ENCODE assay signal across 16 cellular contexts in genomic region chr1:183892351-183892793, GRCh38.
DNase-seq lines count a peak whose midpoint lies in the region; ATAC-seq and TF ChIP-seq lines count a peak whose summit lies in the region.
"Had no signal": no experiment of that assay in that cellular context is flagged by ENCODE, and none has a peak within 500 bp of the region (broad histone marks: within the 10 kb centered on the region; RNA-seq: fewer than 3 reads in every experiment).

No MANE protein-coding gene starts in this region.

- peak overlapping the region; percentile 74 for H3K4me2 ChIP-seq in PC-3 (ENCODE audit: low read length)

- H3K9ac ChIP-seq in PC-3 (ENCODE audit: low read length) = no peak overlapping the region

- H3K4me3 ChIP-seq in PC-3 (ENCODE audit: low read length) (no peak overlapping the region; the same call in 1 of the 2 replicates), gastroesophageal sphincter (no peak overlapping the region)
- H3K4me3 ChIP-seq: SJSA1 had no signal

- no peak for DNase-seq in HEK293T (ENCODE audit: extremely low spot score)
- peak; percentile 89 for DNase-seq in PC-3
- DNase-seq in renal cortical epithelial cell (ENCODE audit: low read depth) = peak; percentile 82
- no peak for DNase-seq in HT-29 (ENCODE audit: low spot score)
- DNase-seq: activated CD8-positive, alpha-beta T cell treated with anti-CD3 and anti-CD28 coated beads for 36 hours; BE2C; effector CD4-positive, alpha-beta T cell; foreskin melanocyte; islet precursor cell; NCI-H524 treated with DMSO at 0.1 percent for 48 hours; stimulated activated CD4-positive, alpha-beta T cell treated with anti-CD3 and anti-CD28 coated beads, Interleukin-2, amount 100 ng/mL, for 24 hours had no signal

- no peaks in the 10 kb centered on the region for H3K9me3 ChIP-seq in PC-3 (ENCODE audit: low read length)
- no peaks in the 10 kb centered on the region for H3K9me3 ChIP-seq in gastroesophageal sphincter
- H3K9me3 ChIP-seq: BE2C, SJSA1 had no signal

- peaks cover 3% of the 10 kb centered on the region for H3F3A ChIP-seq in PC-3 (ENCODE audit: low read length, unreplicated experiment)

- POLR2A ChIA-PET in HEK293T (lab: Yijun Ruan, JAX) = no interaction called here
- POLR2A ChIA-PET in PC-3 (lab: Charles Lee; ENCODE audit: unreplicated experiment) = interaction anchor here (0.6 kb wide), 4 partner anchors 115 to 1019 kb away, joined by 3 to 4 read pairs (median 3); no protein-coding TSS in a partner anchor

- TF ChIP-seq CTCF in PC-3 (conservative IDR thresholded peaks at IDR 0.05; ENCODE audit: low read depth, low read length) (no peak), gastroesophageal sphincter (IDR thresholded peaks at IDR 0.05) (no peak)

- no peak overlapping the region for H2AFZ ChIP-seq in PC-3 (ENCODE audit: low read length)

- ATAC-seq in PC-3 (peak; percentile 90), gastroesophageal sphincter (peak; percentile 74), HG03521 (IDR thresholded peaks at IDR 0.05; ENCODE audit: unreplicated experiment) (no peak), GM19452 (IDR thresholded peaks at IDR 0.05; ENCODE audit: unreplicated experiment) (no peak), HG02938 (IDR thresholded peaks at IDR 0.05; ENCODE audit: unreplicated experiment) (no peak)
- ATAC-seq: activated CD8-positive, alpha-beta T cell treated with anti-CD3 and anti-CD28 coated beads for 36 hours had no signal

- peak overlapping the region; percentile 86 for H3K27ac ChIP-seq in PC-3 (ENCODE audit: low read length)
- peak overlapping the region in 2 of 4 donors; percentile 6 to 67 for H3K27ac ChIP-seq in gastroesophageal sphincter
- H3K27ac ChIP-seq: SJSA1 had no signal

- no peaks in the 10 kb centered on the region for H4K20me1 ChIP-seq in PC-3 (ENCODE audit: low read length)

- H3K36me3 ChIP-seq in PC-3 (ENCODE audit: low read depth, low read length) = no peaks in the 10 kb centered on the region
- peaks cover 0 to 52% of the 10 kb centered on the region in 2 donors for H3K36me3 ChIP-seq in gastroesophageal sphincter
- H3K36me3 ChIP-seq: BE2C had no signal

- no TSS peak for BruUV-seq in PC-3 (replicated peaks; lab: Mats Ljungman, UMichigan)

- intact Hi-C loops in PC-3 (cut with micrococcal nuclease) = loop anchor here (1.0 to 5.0 kb wide), 3 partner anchors 70 to 205 kb away; partner anchors contain the start of gene RGL1

- no peak for TF ChIP-seq POLR2A in gastroesophageal sphincter (IDR thresholded peaks at IDR 0.05)

- CTCF ChIA-PET in HEK293T (lab: Yijun Ruan, JAX) (no interaction called here), PC-3 (lab: Charles Lee) (interaction anchor here (1.3 kb wide), 1 partner anchor 23 kb away, joined by 6 read pairs; no protein-coding TSS in a partner anchor)

- no peak for TF ChIP-seq EP300 in gastroesophageal sphincter (IDR thresholded peaks at IDR 0.05)

- no peaks in the 10 kb centered on the region for H3K27me3 ChIP-seq in PC-3 (ENCODE audit: low read length)
- no peaks in the 10 kb centered on the region for H3K27me3 ChIP-seq in gastroesophageal sphincter
- H3K27me3 ChIP-seq: BE2C, SJSA1 had no signal

- H3K9me2 ChIP-seq in PC-3 (replicated peaks; ENCODE audit: low read length) = no peaks in the 10 kb centered on the region

- H3K79me2 ChIP-seq in PC-3 (ENCODE audit: low read length) = no peaks in the 10 kb centered on the region

- peaks cover 60% of the 10 kb centered on the region for H3K4me1 ChIP-seq in PC-3 (ENCODE audit: insufficient read depth, low read length)
- H3K4me1 ChIP-seq in gastroesophageal sphincter = peaks cover 16 to 69% (median 34%) of the 10 kb centered on the region in 3 donors

TF ChIP-seq in HEK293T, 16 proteins besides CTCF, POLR2A, EP300 and RAD21:
- TF ChIP-seq HDGF (IDR thresholded peaks at IDR 0.05; ENCODE audit: borderline replicate concordance) (no peak), SUZ12 (IDR thresholded peaks at IDR 0.05) (no peak), SP1 (IDR thresholded peaks at IDR 0.05) (no peak), NFRKB (IDR thresholded peaks at IDR 0.05) (no peak), FOXK2 (IDR thresholded peaks at IDR 0.05) (no peak), FOXM1 (IDR thresholded peaks at IDR 0.05; ENCODE audit: borderline replicate concordance) (no peak), ELF4 (IDR thresholded peaks at IDR 0.05) (no peak), L3MBTL2 (conservative IDR thresholded peaks at IDR 0.05) (no peak)
- TF ChIP-seq, protein P1, sequence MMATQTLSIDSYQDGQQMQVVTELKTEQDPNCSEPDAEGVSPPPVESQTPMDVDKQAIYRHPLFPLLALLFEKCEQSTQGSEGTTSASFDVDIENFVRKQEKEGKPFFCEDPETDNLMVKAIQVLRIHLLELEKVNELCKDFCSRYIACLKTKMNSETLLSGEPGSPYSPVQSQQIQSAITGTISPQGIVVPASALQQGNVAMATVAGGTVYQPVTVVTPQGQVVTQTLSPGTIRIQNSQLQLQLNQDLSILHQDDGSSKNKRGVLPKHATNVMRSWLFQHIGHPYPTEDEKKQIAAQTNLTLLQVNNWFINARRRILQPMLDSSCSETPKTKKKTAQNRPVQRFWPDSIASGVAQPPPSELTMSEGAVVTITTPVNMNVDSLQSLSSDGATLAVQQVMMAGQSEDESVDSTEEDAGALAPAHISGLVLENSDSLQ (IDR thresholded peaks at IDR 0.05) = peak; percentile 37

Comparison
In these comparisons a context has a peak if more than half of its experiments do, and no peak if none do; other contexts are left out.
1. DNase-seq: peak in PC-3 (single experiment) and renal cortical epithelial cell (single experiment); none in HEK293T (single experiment) and HT-29 (single experiment).
2. ATAC-seq: peak in PC-3 (single experiment) and gastroesophageal sphincter (single experiment); none in HG03521 (single experiment), GM19452 (single experiment) and HG02938 (single experiment).